ENCODE assay signal across 23 cellular contexts in the genomic region with DNA sequence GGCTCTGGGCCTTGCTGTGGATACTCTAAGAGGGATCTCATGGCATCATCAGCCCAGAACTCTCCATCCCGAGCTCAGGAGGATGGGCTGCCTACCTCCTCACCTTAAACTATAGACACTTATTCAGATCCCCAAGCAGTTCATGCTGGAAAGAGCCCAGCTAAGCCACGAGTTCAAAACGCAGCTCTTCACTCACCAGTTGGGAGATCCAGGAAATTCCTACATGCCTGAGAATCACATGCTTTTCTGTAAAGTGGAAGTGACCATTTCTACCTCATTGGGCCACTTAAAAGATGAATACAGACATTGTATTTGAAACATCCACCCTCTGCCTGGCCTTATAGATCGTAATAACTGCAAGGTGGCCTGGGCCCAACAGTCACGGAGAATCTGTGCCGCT. TPM values are rescaled to one million over a fixed set of nuclear protein-coding genes. Genes with fewer than 3 reads are reported as not detected.
A peak's percentile ranks its signal among the peaks of the same experiment; 100 is the strongest.
DNase-seq lines count a peak whose midpoint lies in the region; ATAC-seq and TF ChIP-seq lines count a peak whose summit lies in the region.
"Had no signal": no experiment of that assay in that cellular context is flagged by ENCODE, and none has a peak within 500 bp of the region (broad histone marks: within the 10 kb centered on the region; RNA-seq: fewer than 3 reads in every experiment).

No MANE protein-coding gene starts in this region.

- H3K14ac ChIP-seq in IMR-90 (replicated peaks; ENCODE audit: low read depth, low read length), result peak overlapping the region; percentile 36; the same call in 1 of the 2 replicates

- H3K56ac ChIP-seq in IMR-90 (ENCODE audit: extremely low read depth, insufficient read depth, low read length), result no peak overlapping the region

- peak overlapping the region; percentile 32 for H3K18ac ChIP-seq in IMR-90 (ENCODE audit: low read depth, low read length)

- no peak overlapping the region for H3K4me3 Mint-ChIP-seq in neural progenitor cell
- no peak overlapping the region for H3K4me3 Mint-ChIP-seq in MCF 10A (ENCODE audit: unreplicated experiment)
- H3K4me3 Mint-ChIP-seq: activated naive CD8-positive, alpha-beta T cell; effector memory CD8-positive, alpha-beta T cell; WTC11 had no signal

- H2AFZ ChIP-seq in IMR-90 (replicated peaks; ENCODE audit: low read length, poor library complexity) (no peak overlapping the region), neural progenitor cell (replicated peaks) (no peak overlapping the region)

- H3K36me3 ChIP-seq in IMR-90 (ENCODE audit: control insufficient read depth, insufficient read depth, low read length), result peaks cover 34% of the 10 kb centered on the region
- no peaks in the 10 kb centered on the region for H3K36me3 ChIP-seq in neural progenitor cell
- H3K36me3 ChIP-seq in stomach, result peaks cover 0 to 20% (median 15%) of the 10 kb centered on the region in 4 donors

- H3K79me1 ChIP-seq in IMR-90 (ENCODE audit: low read depth in 1 of 2, low read length in 2 of 2), result peaks cover 16 to 87% of the 10 kb centered on the region in 2 experiments; a peak in 3 of 4 replicates

- no peaks in the 10 kb centered on the region for H3K27me3 ChIP-seq in IMR-90 (ENCODE audit: control insufficient read depth, insufficient read depth, low read length)
- peaks cover 90% of the 10 kb centered on the region for H3K27me3 ChIP-seq in neural progenitor cell
- H3K27me3 ChIP-seq in stomach, result peaks cover 0 to 16% (median 3%) of the 10 kb centered on the region in 3 donors
- H3K27me3 ChIP-seq: esophagus muscularis mucosa had no signal

- peak overlapping the region; percentile 77 for H3K4ac ChIP-seq in IMR-90 (ENCODE audit: low read depth, low read length)

- H3K27ac ChIP-seq in IMR-90 (ENCODE audit: insufficient read depth, low read length), result no peak overlapping the region
- H3K27ac ChIP-seq in neural progenitor cell, result no peak overlapping the region
- no peak overlapping the region for H3K27ac ChIP-seq in stomach
- H3K27ac ChIP-seq: C4-2B had no signal

- no peak overlapping the region; the same call in 1 of the 2 replicates for H3K4me2 ChIP-seq in IMR-90 (ENCODE audit: low read depth, low read length)
- no peak overlapping the region for H3K4me2 ChIP-seq in neural progenitor cell

- peak overlapping the region; percentile 59; the same call in 1 of the 2 replicates for H2BK120ac ChIP-seq in IMR-90 (ENCODE audit: low read depth, low read length)

- H2AK5ac ChIP-seq in IMR-90 (ENCODE audit: low read depth, low read length), result peak overlapping the region; percentile 75; the same call in 1 of the 2 replicates

- peak overlapping the region; percentile 3; the same call in 1 of the 3 replicates for H2BK15ac ChIP-seq in IMR-90 (ENCODE audit: low read depth, low read length)

- peak overlapping the region; percentile 43 for H4K5ac ChIP-seq in IMR-90 (ENCODE audit: low read depth, low read length)

- WGBS in IMR-90 (ENCODE audit: extremely low coverage in 2 of 2, insufficient read length in 1 of 2), 2 experiments, result 95% methylated on average over 4 of the region's 6 CpGs; no CpG with 5 or more reads in 1 of the 2 experiments
- 74 to 84% (median 81%) methylated on average over 5 to 6 of the region's 6 CpGs for WGBS in stomach, 5 donors

- TF ChIP-seq POLR2A in IMR-90 (IDR thresholded peaks at IDR 0.05; ENCODE audit: low read depth, low read length) (no peak), stomach (IDR thresholded peaks at IDR 0.05) (no peak)

- ATAC-seq in IMR-90 (ENCODE audit: low read depth), result peak; percentile 9
- ATAC-seq: effector memory CD8-positive, alpha-beta T cell; WTC11 had no signal

- no peak overlapping the region for H3K9ac ChIP-seq in IMR-90 (ENCODE audit: low read depth, low read length)
- no peak overlapping the region for H3K9ac ChIP-seq in neural progenitor cell

- in situ Hi-C loops in IMR-90 (cut with MboI; ENCODE audit: low sequenced_read_pairs), result no loop called here

- H3K27ac Mint-ChIP-seq in neural progenitor cell (peak overlapping the region; percentile 85), MCF 10A (ENCODE audit: low read depth, unreplicated experiment) (no peak overlapping the region)
- H3K27ac Mint-ChIP-seq: activated naive CD8-positive, alpha-beta T cell; activated T-helper 2 cell treated with anti-CD3 and anti-CD28 coated beads, Interferon-gamma antibody, Interleukin-2, Interleukin-4, amounts not matched to agents 10 μg/mL and 5 μg/mL and 100 μg/mL, durations not matched to agents 14 hours and 24 hours and 36 hours; effector memory CD8-positive, alpha-beta T cell; WTC11 had no signal

- CTCF ChIA-PET in IMR-90 (lab: Yijun Ruan, JAX) (interaction anchor here (4.6 kb wide), 1 partner anchor 12 kb away, joined by 20 read pairs; no protein-coding TSS in a partner anchor), MCF 10A (lab: Yijun Ruan, JAX) (interaction anchor here (0.5 to 3.5 kb wide), 8 partner anchors 7 to 1493 kb away, joined by 3 to 32 read pairs (median 4); no protein-coding TSS in a partner anchor)

- DNase-seq in AG08396 (ENCODE audit: low spot score) (peak; percentile 56), IMR-90 (peak; percentile 70), dermis microvascular lymphatic vessel endothelial cell (ENCODE audit: low read depth in 2 of 2) (peak; percentile 54 to 65), neural progenitor cell (ENCODE audit: low spot score) (no peak), stomach (no peak), MCF 10A (ENCODE audit: unreplicated experiment) (no peak), SKM-1 (lab: John Stamatoyannopoulos, UW; ENCODE audit: unreplicated experiment) (no peak), NCI-H1436 (lab: John Stamatoyannopoulos, UW) (no peak)
- DNase-seq: activated CD8-positive, alpha-beta memory T cell treated with anti-CD3 and anti-CD28 coated beads, Interleukin-2, amount 50 U/mL, for 4 hours; Calu3; DND-41; effector memory CD8-positive, alpha-beta T cell; HCEC 1CT; NCI-H187; NCI-H2171 treated with DMSO at 0.1 percent for 48 hours; NCI-H526; small intestine; substantia nigra had no signal

- H3K9me3 ChIP-seq in IMR-90 (ENCODE audit: control insufficient read depth, insufficient read depth, low read length) (no peaks in the 10 kb centered on the region), neural progenitor cell (ENCODE audit: low read depth) (no peaks in the 10 kb centered on the region), stomach (no peaks in the 10 kb centered on the region)
- H3K9me3 ChIP-seq: esophagus muscularis mucosa had no signal

- TF ChIP-seq EP300 in stomach (IDR thresholded peaks at IDR 0.05), result no peak

- H3K4me1 ChIP-seq in IMR-90 (ENCODE audit: control insufficient read depth, insufficient read depth, low read length), result peaks cover 25% of the 10 kb centered on the region
- H3K4me1 ChIP-seq in neural progenitor cell, result peaks cover 20% of the 10 kb centered on the region
- H3K4me1 ChIP-seq in stomach, result peaks cover 41 to 74% (median 61%) of the 10 kb centered on the region in 4 donors

- no peak overlapping the region for H3K23ac ChIP-seq in IMR-90 (ENCODE audit: low read depth, low read length)

- peak overlapping the region; percentile 55 for H2AK9ac ChIP-seq in IMR-90 (replicated peaks; ENCODE audit: low read depth, low read length, poor library complexity)

- TF ChIP-seq RAD21 in IMR-90 (IDR thresholded peaks at IDR 0.05; ENCODE audit: low read length), result no peak

- no peaks in the 10 kb centered on the region for H3K9me3 Mint-ChIP-seq in neural progenitor cell
- H3K9me3 Mint-ChIP-seq in MCF 10A (ENCODE audit: unreplicated experiment), result no peaks in the 10 kb centered on the region
- H3K9me3 Mint-ChIP-seq: activated T-helper 2 cell treated with anti-CD3 and anti-CD28 coated beads, Interferon-gamma antibody, Interleukin-2, Interleukin-4, amounts not matched to agents 10 μg/mL and 5 μg/mL and 100 μg/mL, durations not matched to agents 14 hours and 24 hours and 36 hours; effector memory CD8-positive, alpha-beta T cell; WTC11 had no signal

- peak overlapping the region in 1 of 2 experiments; percentile 72; a peak in 3 of 4 replicates for H4K8ac ChIP-seq in IMR-90 (ENCODE audit: low read depth in 2 of 2, low read length in 2 of 2)

- POLR2A ChIA-PET in IMR-90 (lab: Charles Lee; ENCODE audit: unreplicated experiment), result interaction anchor here (0.6 kb wide), 1 partner anchor 9 kb away, joined by 3 read pairs; no protein-coding TSS in a partner anchor
- POLR2A ChIA-PET in MCF 10A (lab: Yijun Ruan, JAX), result interaction anchor here (1.2 kb wide), 1 partner anchor 20 kb away, joined by 3 read pairs; no protein-coding TSS in a partner anchor

- peak overlapping the region; percentile 31; the same call in 1 of the 2 replicates for H4K91ac ChIP-seq in IMR-90 (ENCODE audit: insufficient read depth, low read depth, low read length)

- no peaks in the 10 kb centered on the region for H3K79me2 ChIP-seq in neural progenitor cell (ENCODE audit: low read depth)

- H3K27me3 Mint-ChIP-seq in neural progenitor cell (ENCODE audit: insufficient read depth, low read depth) (peaks cover 10% of the 10 kb centered on the region), MCF 10A (ENCODE audit: insufficient read depth, unreplicated experiment) (peaks cover 17% of the 10 kb centered on the region)

- TF ChIP-seq CTCF in IMR-90 (conservative IDR thresholded peaks at IDR 0.05; ENCODE audit: low read depth, low read length) (no peak), neural progenitor cell (IDR thresholded peaks at IDR 0.05) (no peak), stomach (IDR thresholded peaks at IDR 0.05) (no peak), MCF 10A (IDR thresholded peaks at IDR 0.05; ENCODE audit: unreplicated experiment) (no peak)

- dilution Hi-C loops in IMR-90 (cut with HindIII; ENCODE audit: low sequenced_read_pairs, unreplicated experiment), result no loop called here

- H2BK20ac ChIP-seq in IMR-90 (ENCODE audit: low read depth, low read length), result peak overlapping the region; percentile 62; the same call in 1 of the 2 replicates

- H3K36me3 Mint-ChIP-seq in neural progenitor cell (peaks cover 4% of the 10 kb centered on the region), MCF 10A (ENCODE audit: insufficient read depth, unreplicated experiment) (no peaks in the 10 kb centered on the region)
- H3K36me3 Mint-ChIP-seq: activated naive CD8-positive, alpha-beta T cell; WTC11 had no signal

- peaks cover 9% of the 10 kb centered on the region for H3F3A ChIP-seq in neural progenitor cell (ENCODE audit: low read depth)

- no peak overlapping the region for H3K4me3 ChIP-seq in IMR-90 (ENCODE audit: insufficient read depth, low read depth, low read length)
- no peak overlapping the region for H3K4me3 ChIP-seq in neural progenitor cell
- no peak overlapping the region for H3K4me3 ChIP-seq in stomach

- intact Hi-C loops in IMR-90 (cut with micrococcal nuclease) (no loop called here), stomach (cut with DNase I; ENCODE audit: low total_unique reads) (no loop called here), MCF 10A (cut with micrococcal nuclease) (no loop called here)

- no TSS peak for BruUV-seq in IMR-90 (replicated peaks; lab: Mats Ljungman, UMichigan)
- BruUV-seq in MCF 10A (replicated peaks; lab: Mats Ljungman, UMichigan), result no TSS peak

- H3K4me1 Mint-ChIP-seq in neural progenitor cell, result peaks cover 72% of the 10 kb centered on the region
- H3K4me1 Mint-ChIP-seq in MCF 10A (ENCODE audit: insufficient read depth, unreplicated experiment), result peaks cover 15% of the 10 kb centered on the region

- H2BK5ac ChIP-seq in IMR-90 (ENCODE audit: low read depth, low read length, poor library complexity, severe bottlenecking), result no peak overlapping the region

- peaks cover 11% of the 10 kb centered on the region; the same call in 1 of the 2 replicates for H3K9me1 ChIP-seq in IMR-90 (ENCODE audit: insufficient read depth, low read length)

- peaks cover 50% of the 10 kb centered on the region for H4K20me1 ChIP-seq in IMR-90 (ENCODE audit: insufficient read depth, low read length)
- peaks cover 9% of the 10 kb centered on the region for H4K20me1 ChIP-seq in neural progenitor cell (ENCODE audit: low read depth)

RNA-seq across cellular contexts. Expression of a gene that starts 6.6 kb away (rescaled TPM):
- total RNA-seq in IMR-90 (2012; rRNA removed) (7.8 and 7.9 TPM in 2 replicates), dermis microvascular lymphatic vessel endothelial cell (13.1 and 21.5 TPM in 2 replicates), neural progenitor cell (ENCODE audit: low replicate concordance) (0.43 TPM in 1 of 2 replicates, not detected in the other), stomach (10 to 100 TPM in 2 of 5 donors, 1 to 10 TPM in 3; 2.3 to 23.2 (median 9.7) TPM), MCF 10A (2022) (0.72 and 1.2 TPM in 2 replicates)
- polyA plus RNA-seq in IMR-90 (2012; rRNA removed) (9.0 and 11.2 TPM in 2 replicates), stomach (10 to 100 TPM; 11.3 to 20.0 (median 15.3) TPM)
- 6.2 and 7.6 TPM in 2 replicates for polyA plus RNA-seq in IMR-90 (2012; cell fraction: cytosol; rRNA removed)
- polyA plus RNA-seq in IMR-90 (2012; cell fraction: nucleus; rRNA removed; ENCODE audit: low replicate concordance), result 5.0 and 13.0 TPM in 2 replicates

Comparison
In these comparisons a context has a peak if more than half of its experiments do, and no peak if none do; other contexts are left out.
1. DNase-seq: peak in AG08396 (single experiment), IMR-90 (single experiment) and dermis microvascular lymphatic vessel endothelial cell (2 of 2); none in neural progenitor cell (single experiment), stomach (single experiment), MCF 10A (single experiment), SKM-1 (single experiment) and NCI-H1436 (single experiment).